ENCODE assay signal across 22 cellular contexts in the genomic region with DNA sequence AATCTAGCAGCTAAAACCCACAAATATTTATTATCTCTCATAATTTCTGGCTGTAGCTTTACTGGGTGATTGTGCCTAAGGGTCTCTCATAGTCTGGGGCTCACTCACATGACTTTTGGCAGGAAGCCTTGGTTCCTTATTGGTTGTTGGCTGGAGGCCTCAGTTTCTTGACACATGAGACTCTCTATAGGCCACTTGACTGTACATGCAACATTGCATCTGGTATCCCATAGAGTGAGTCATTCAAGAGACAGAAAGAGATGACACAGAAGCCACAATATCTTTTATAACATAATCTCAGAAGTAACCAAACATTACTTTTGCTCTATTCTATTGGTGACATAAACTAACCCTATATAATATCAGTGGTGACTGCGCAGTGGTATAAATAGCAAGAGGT.
A peak's percentile ranks its signal among the peaks of the same experiment; 100 is the strongest.
DNase-seq lines count a peak whose midpoint lies in the region; ATAC-seq lines count a peak whose summit lies in the region.
"Had no signal": no experiment of that assay in that cellular context is flagged by ENCODE, and none has a peak within 500 bp of the region (broad histone marks: within the 10 kb centered on the region; RNA-seq: fewer than 3 reads in every experiment).

No MANE protein-coding gene starts in this region.

- H3K9me3 ChIP-seq in T-helper 17 cell (ENCODE audit: control insufficient read depth, low read length, poor library complexity, severe bottlenecking): no peaks in the 10 kb centered on the region
- peaks cover 8% of the 10 kb centered on the region for H3K9me3 ChIP-seq in mesenchymal stem cell (ENCODE audit: control insufficient read depth, low read length)
- H3K9me3 ChIP-seq: neutrophil had no signal

- H2BK5ac ChIP-seq in mesenchymal stem cell (ENCODE audit: low read depth, low read length, poor library complexity, severe bottlenecking): no peak overlapping the region

- H3K4ac ChIP-seq in mesenchymal stem cell (ENCODE audit: low read depth in 1 of 2, low read length in 2 of 2): no peak overlapping the region

- no peak overlapping the region for H3K23ac ChIP-seq in mesenchymal stem cell (ENCODE audit: low read length in 2 of 2)

- H3K9ac ChIP-seq in mesenchymal stem cell (ENCODE audit: low read length): no peak overlapping the region

- no peaks in the 10 kb centered on the region for H3K36me3 ChIP-seq in mesenchymal stem cell (ENCODE audit: control insufficient read depth in 1 of 2, insufficient read depth in 2 of 2, low read depth in 1 of 2, low read length in 2 of 2)
- H3K36me3 ChIP-seq: neutrophil had no signal

- no peak overlapping the region for H3K4me2 ChIP-seq in mesenchymal stem cell (ENCODE audit: low read length, poor library complexity, severe bottlenecking)
- H3K4me2 ChIP-seq: A549 had no signal

- peak overlapping the region; percentile 21 for H3K4me3 Mint-ChIP-seq in T-helper 17 cell

- H3K4me1 Mint-ChIP-seq in T-helper 17 cell: no peaks in the 10 kb centered on the region

- H3K14ac ChIP-seq in mesenchymal stem cell (ENCODE audit: low read length in 2 of 2): no peak overlapping the region

- no peak overlapping the region for H2BK120ac ChIP-seq in mesenchymal stem cell (ENCODE audit: low read depth, low read length)

- H3K36me3 Mint-ChIP-seq in T-helper 17 cell (ENCODE audit: low read depth): peaks cover 2% of the 10 kb centered on the region

- H4K8ac ChIP-seq in mesenchymal stem cell (ENCODE audit: low read length): no peak overlapping the region

- no peak overlapping the region for H3K27ac ChIP-seq in mesenchymal stem cell (ENCODE audit: low read length, poor library complexity, severe bottlenecking)
- H3K27ac ChIP-seq: A549, neutrophil had no signal

- DNase-seq in NCI-H2171 treated with DMSO at 0.1 percent for 48 hours (lab: John Stamatoyannopoulos, UW) (peak; percentile 15), NCI-H2171 (lab: John Stamatoyannopoulos, UW) (no peak), EL (peak; percentile 58), T-helper 17 cell (no peak), mesenchymal stem cell (peak; percentile 34), left lobe of liver (ENCODE audit: low spot score) (no peak), hippocampal formation (lab: John Stamatoyannopoulos, UW) (no peak), occipital lobe (lab: John Stamatoyannopoulos, UW) (no peak)
- DNase-seq: activated CD4-positive, alpha-beta T cell treated with anti-CD3 and anti-CD28 coated beads for 4 hours; activated effector memory CD4-positive, alpha-beta T cell treated with anti-CD3 and anti-CD28 coated beads, Interleukin-2, amount 50 U/mL, for 16 hours; amniotic stem cell; C1 segment of cervical spinal cord; central memory CD4-positive, alpha-beta T cell; foreskin melanocyte; NCI-H1092; NCI-H1930; NCI-H526 treated with DMSO at 0.1 percent for 48 hours; stimulated activated CD4-positive, alpha-beta T cell treated with anti-CD3 and anti-CD28 coated beads, Interleukin-12 subunit alpha, Interleukin-12 subunit beta, amount 100 ng/mL, for 4 hours; SW 1271 had no signal

- H2AK5ac ChIP-seq in mesenchymal stem cell (ENCODE audit: low read length, severe bottlenecking): no peak overlapping the region

- peaks cover 2% of the 10 kb centered on the region for H3K4me1 ChIP-seq in mesenchymal stem cell (ENCODE audit: control insufficient read depth, insufficient read depth, low read depth, low read length)

- H4K91ac ChIP-seq in mesenchymal stem cell (ENCODE audit: low read length): no peak overlapping the region

- no peak overlapping the region for H3K27ac Mint-ChIP-seq in T-helper 17 cell

- no peak overlapping the region for H3K18ac ChIP-seq in mesenchymal stem cell (ENCODE audit: low read depth in 1 of 2, low read length in 2 of 2)

- no peak overlapping the region for H2BK12ac ChIP-seq in mesenchymal stem cell (ENCODE audit: low read length in 2 of 2)

- no peaks in the 10 kb centered on the region for H3K27me3 ChIP-seq in mesenchymal stem cell (ENCODE audit: control insufficient read depth in 1 of 2, insufficient read depth in 1 of 2, low read length in 2 of 2)
- H3K27me3 ChIP-seq: neutrophil had no signal

- H2AFZ ChIP-seq in mesenchymal stem cell (ENCODE audit: low read depth, low read length): no peak overlapping the region

- H2BK15ac ChIP-seq in mesenchymal stem cell (ENCODE audit: low read depth, poor library complexity, severe bottlenecking): no peak overlapping the region

- H3K4me3 ChIP-seq in mesenchymal stem cell (ENCODE audit: insufficient read depth in 1 of 2, low read depth in 1 of 2, low read length in 2 of 2): no peak overlapping the region
- H3K4me3 ChIP-seq: A549, lung had no signal

- WGBS in mesenchymal stem cell: 0% methylated on average over 1 of the region's 1 CpG

- ATAC-seq in T-helper 17 cell (no peak), left lobe of liver (no peak)
- ATAC-seq: A549 had no signal

- H3K79me1 ChIP-seq in mesenchymal stem cell (replicated peaks; ENCODE audit: low read length, poor library complexity, severe bottlenecking): peaks cover 16% of the 10 kb centered on the region

- H3K27me3 Mint-ChIP-seq in T-helper 17 cell: no peaks in the 10 kb centered on the region

Comparison
In these comparisons a context has a peak if more than half of its experiments do, and no peak if none do; other contexts are left out.
1. DNase-seq: peak in NCI-H2171 treated with DMSO at 0.1 percent for 48 hours (single experiment), EL (single experiment) and mesenchymal stem cell (single experiment); none in NCI-H2171 (single experiment), T-helper 17 cell (0 of 3), left lobe of liver (single experiment), hippocampal formation (0 of 2) and occipital lobe (single experiment).